ENCODE assay signal across 2 cellular contexts in the genomic region with DNA sequence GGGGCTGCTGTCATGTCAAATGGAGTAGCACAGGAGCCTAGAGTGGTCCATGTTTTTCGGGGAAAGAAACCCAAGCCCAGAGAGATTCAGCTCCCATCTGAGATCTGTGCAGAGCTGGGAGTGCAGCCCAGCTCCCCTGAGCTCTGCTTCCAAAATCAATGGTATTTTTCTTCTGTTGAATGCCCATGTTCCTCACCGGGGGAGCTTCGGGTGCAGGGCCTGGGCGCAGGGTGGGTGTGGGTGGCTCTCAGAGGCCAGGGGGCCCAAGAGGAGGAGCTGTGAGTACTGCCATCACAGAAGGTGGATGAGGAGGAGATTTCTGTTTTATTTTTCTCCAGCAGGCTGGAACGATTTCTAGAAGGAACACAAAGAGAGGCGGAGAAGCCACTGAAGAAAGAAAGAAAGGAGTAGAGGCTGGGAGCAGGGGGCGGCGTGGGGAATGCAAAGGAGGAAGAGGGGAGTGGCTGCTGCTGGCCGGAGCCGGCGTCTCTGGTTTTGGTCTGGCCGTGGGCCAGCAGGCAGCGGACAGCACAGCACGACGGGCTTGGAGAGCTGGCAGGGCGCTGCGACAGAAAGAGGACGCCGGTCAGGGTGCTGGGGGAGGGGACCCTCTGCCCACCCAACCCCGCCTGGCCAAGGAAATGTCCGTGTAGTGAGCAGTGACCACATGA.
A peak's percentile ranks its signal among the peaks of the same experiment; 100 is the strongest.
TF ChIP-seq lines count a peak whose summit lies in the region.

No MANE protein-coding gene starts in this region.

TF ChIP-seq in A549, 52 proteins besides CTCF, POLR2A, EP300 and RAD21:
- TF ChIP-seq, protein P1, sequence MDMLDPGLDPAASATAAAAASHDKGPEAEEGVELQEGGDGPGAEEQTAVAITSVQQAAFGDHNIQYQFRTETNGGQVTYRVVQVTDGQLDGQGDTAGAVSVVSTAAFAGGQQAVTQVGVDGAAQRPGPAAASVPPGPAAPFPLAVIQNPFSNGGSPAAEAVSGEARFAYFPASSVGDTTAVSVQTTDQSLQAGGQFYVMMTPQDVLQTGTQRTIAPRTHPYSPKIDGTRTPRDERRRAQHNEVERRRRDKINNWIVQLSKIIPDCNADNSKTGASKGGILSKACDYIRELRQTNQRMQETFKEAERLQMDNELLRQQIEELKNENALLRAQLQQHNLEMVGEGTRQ (IDR thresholded peaks at IDR 0.05) = 0 out of 2 replicates have a peak, but pooled peaks have one; percentile 27
- TF ChIP-seq, protein P2, sequence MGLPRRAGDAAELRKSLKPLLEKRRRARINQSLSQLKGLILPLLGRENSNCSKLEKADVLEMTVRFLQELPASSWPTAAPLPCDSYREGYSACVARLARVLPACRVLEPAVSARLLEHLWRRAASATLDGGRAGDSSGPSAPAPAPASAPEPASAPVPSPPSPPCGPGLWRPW (IDR thresholded peaks at IDR 0.05) = no peak
- no peak for TF ChIP-seq BCL3 (IDR thresholded peaks at IDR 0.05)

TF ChIP-seq in H1, 55 proteins besides CTCF, POLR2A, EP300 and RAD21:
- TF ChIP-seq HDAC6 (IDR thresholded peaks at IDR 0.05; ENCODE audit: low read depth, low read length) (no peak), ASH2L (IDR thresholded peaks at IDR 0.05; ENCODE audit: low read length) (no peak), SUZ12 (IDR thresholded peaks at IDR 0.05; ENCODE audit: low read length) (no peak), CBX8 (IDR thresholded peaks at IDR 0.05; ENCODE audit: borderline replicate concordance, low read depth, low read length) (no peak), TEAD4 (IDR thresholded peaks at IDR 0.05; ENCODE audit: low read depth, low read length) (no peak), CTBP2 (IDR thresholded peaks at IDR 0.05; ENCODE audit: borderline replicate concordance, insufficient read depth, insufficient read length, low read length) (no peak), TCF12 (IDR thresholded peaks at IDR 0.05; ENCODE audit: low read depth, low read length) (no peak), SP4 (IDR thresholded peaks at IDR 0.05; ENCODE audit: low read length) (no peak), RNF2 (IDR thresholded peaks at IDR 0.05; ENCODE audit: borderline replicate concordance, low read depth, low read length, missing control alignments, poor library complexity, severe bottlenecking) (no peak)
